ENCODE assay signal across 1 cellular context in genomic region chr4:13627606-13628301, GRCh38.
A peak's percentile ranks its signal among the peaks of the same experiment; 100 is the strongest.
TF ChIP-seq lines count a peak whose summit lies in the region.

BOD1L1 (minus strand) TSS chr4:13627725; CDS start chr4:13627587, 138 bp downstream.

TF ChIP-seq in K562, 482 proteins besides CTCF, POLR2A, EP300 and RAD21 (continued from another document and continues in another):
- peak in 1 of 2 experiments; percentile 86; a peak in 3 of 4 replicates for TF ChIP-seq MNT (conservative IDR thresholded peaks at IDR 0.05)
- TF ChIP-seq VEZF1 (CRISPR knock-in tag; IDR thresholded peaks at IDR 0.05): peak; percentile 69
- TF ChIP-seq ZZZ3 (IDR thresholded peaks at IDR 0.05): peak; percentile 67; the same call in 1 of the 2 replicates
- peak; percentile 72; the same call in 1 of the 2 replicates for TF ChIP-seq ZNF589 (CRISPR knock-in tag; IDR thresholded peaks at IDR 0.05; ENCODE audit: low read depth)
- peak; percentile 95 for TF ChIP-seq RBBP5 (IDR thresholded peaks at IDR 0.05; ENCODE audit: borderline replicate concordance, insufficient read depth, low read length, poor library complexity, severe bottlenecking)
- peak; percentile 69 for TF ChIP-seq U2AF1 (optimal IDR thresholded peaks at IDR 0.05; ENCODE audit: low read depth, low read length)
- peak; percentile 99 for TF ChIP-seq ETV5 (CRISPR knock-in tag; IDR thresholded peaks at IDR 0.05; ENCODE audit: low read depth)
- TF ChIP-seq ESRRA (IDR thresholded peaks at IDR 0.05; ENCODE audit: borderline replicate concordance, low read depth): peak; percentile 86
- no peak for TF ChIP-seq ZNF282 (CRISPR knock-in tag; IDR thresholded peaks at IDR 0.05)
- TF ChIP-seq TOE1 (IDR thresholded peaks at IDR 0.05; ENCODE audit: borderline replicate concordance): peak; percentile 78; the same call in 1 of the 2 replicates
- no peak for TF ChIP-seq TOE1 (CRISPR knock-in tag; IDR thresholded peaks at IDR 0.05; ENCODE audit: borderline replicate concordance, low read depth)
- TF ChIP-seq CUX1 (CRISPR knock-in tag; IDR thresholded peaks at IDR 0.05): no peak
- TF ChIP-seq PYGO2 (tag; IDR thresholded peaks at IDR 0.05): no peak
- TF ChIP-seq E2F6 (IDR thresholded peaks at IDR 0.05; ENCODE audit: borderline replicate concordance in 1 of 2, extremely low read depth in 1 of 2, insufficient read depth in 1 of 2, insufficient read length in 1 of 2, low read depth in 1 of 2, low read length in 1 of 2, poor library complexity in 1 of 2, severe bottlenecking in 1 of 2): peak; percentile 48 to 61
- TF ChIP-seq NCOR1 (IDR thresholded peaks at IDR 0.05): peak; percentile 60
- peak; percentile 77; the same call in 1 of the 2 replicates for TF ChIP-seq CBX1 (IDR thresholded peaks at IDR 0.05; ENCODE audit: low read depth)
- no peak for TF ChIP-seq HNRNPK (IDR thresholded peaks at IDR 0.05; ENCODE audit: low read depth, low read length, poor library complexity, severe bottlenecking)
- peak; percentile 98 for TF ChIP-seq NR2C1 (IDR thresholded peaks at IDR 0.05)
- peak; percentile 99 for TF ChIP-seq NR2C1 (tag; IDR thresholded peaks at IDR 0.05)
- TF ChIP-seq ZNF644 (tag; IDR thresholded peaks at IDR 0.05; ENCODE audit: low read depth): peak; percentile 46; the same call in 1 of the 2 replicates
- no peak for TF ChIP-seq MCM3 (IDR thresholded peaks at IDR 0.05)
- peak; percentile 23; the same call in 1 of the 2 replicates for TF ChIP-seq MGA (IDR thresholded peaks at IDR 0.05)
- TF ChIP-seq CBX3 (IDR thresholded peaks at IDR 0.05; ENCODE audit: borderline replicate concordance in 1 of 2, low read length in 2 of 2): peak in 1 of 2 experiments; percentile 77; a peak in 2 of 3 replicates
- TF ChIP-seq BACH1 (tag; IDR thresholded peaks at IDR 0.05): no peak
- TF ChIP-seq BCOR (IDR thresholded peaks at IDR 0.05): 0 out of 2 replicates have a peak, but pooled peaks have one; percentile 20
- peak; percentile 88 for TF ChIP-seq SIN3B (IDR thresholded peaks at IDR 0.05; ENCODE audit: low read depth)
- peak; percentile 66 for TF ChIP-seq SPI1 (IDR thresholded peaks at IDR 0.05; ENCODE audit: borderline replicate concordance, low read depth, low read length)
- peak; percentile 94 for TF ChIP-seq NR2C2 (CRISPR knock-in tag; IDR thresholded peaks at IDR 0.05)
- peak; percentile 99 for TF ChIP-seq NR2C2 (tag; IDR thresholded peaks at IDR 0.05)
- TF ChIP-seq GABPA (tag; conservative IDR thresholded peaks at IDR 0.05; ENCODE audit: low read depth): peak; percentile 99
- no peak for TF ChIP-seq ID3 (CRISPR knock-in tag; IDR thresholded peaks at IDR 0.05)
- TF ChIP-seq ID3 (tag; IDR thresholded peaks at IDR 0.05): peak; percentile 30; the same call in 1 of the 2 replicates
- TF ChIP-seq TARDBP (IDR thresholded peaks at IDR 0.05): peak; percentile 74; the same call in 1 of the 2 replicates
- no peak for TF ChIP-seq PHB (CRISPR knock-in tag; IDR thresholded peaks at IDR 0.05)
- TF ChIP-seq CCNT2 (IDR thresholded peaks at IDR 0.05; ENCODE audit: borderline replicate concordance, extremely low read depth, insufficient read length, low read depth, low read length): peak; percentile 93
- TF ChIP-seq TAF1 (IDR thresholded peaks at IDR 0.05; ENCODE audit: control insufficient read depth, extremely low read depth, insufficient read depth, low read length, severe bottlenecking): peak; percentile 86
- TF ChIP-seq NEUROD1 (IDR thresholded peaks at IDR 0.05; ENCODE audit: borderline replicate concordance, low read depth, low read length, partially characterized antibody): peak; percentile 64
- TF ChIP-seq TAF7 (tag; IDR thresholded peaks at IDR 0.05): peak; percentile 81
- peak; percentile 75 for TF ChIP-seq TAF9B (IDR thresholded peaks at IDR 0.05; ENCODE audit: partially characterized antibody)
- TF ChIP-seq HNRNPLL (IDR thresholded peaks at IDR 0.05; ENCODE audit: low read depth, low read length, poor library complexity, severe bottlenecking): peak; percentile 97
